Comparison of ENCODE assay signal across 8 cellular contexts in the genomic region with DNA sequence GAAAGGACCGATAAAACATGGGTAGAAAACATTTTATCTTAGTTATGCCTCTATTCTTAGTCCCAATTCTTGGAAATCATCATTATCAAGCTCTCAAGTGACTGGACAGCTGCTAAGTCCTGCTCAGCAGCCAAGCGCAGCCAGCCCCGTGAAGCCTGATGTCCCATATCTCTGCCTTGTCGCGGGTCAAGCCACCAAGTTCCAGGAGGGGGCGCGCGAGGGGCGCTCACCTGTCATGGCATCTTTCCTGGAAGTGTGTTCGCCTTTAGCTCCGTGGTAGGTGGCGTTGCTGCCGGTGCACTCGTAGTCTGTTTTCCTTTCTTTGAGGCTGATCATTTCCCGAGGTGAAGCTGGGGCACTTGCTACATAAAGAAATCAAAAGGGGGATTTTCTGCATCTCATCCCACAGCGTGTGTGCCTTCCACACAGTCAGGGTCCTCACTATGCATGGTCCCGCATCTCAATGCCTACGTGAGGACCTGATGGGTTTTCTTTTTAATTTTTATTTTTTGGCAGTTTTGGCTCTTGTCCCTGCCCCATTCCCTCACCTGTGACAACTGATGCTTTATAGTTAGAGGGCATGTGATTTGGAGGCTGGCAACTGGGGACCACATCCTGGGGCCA.
DNase-seq lines count a peak whose midpoint lies in the region; ATAC-seq and TF ChIP-seq lines count a peak whose summit lies in the region.

No MANE protein-coding gene starts in this region.

- H3K4me3 ChIP-seq in colonic mucosa: no peak overlapping the region

- DNase-seq in NCI-H1092 (lab: John Stamatoyannopoulos, UW): peak; percentile 0
- no peak for DNase-seq in NCI-H1092 treated with DMSO at 0.1 percent for 48 hours (lab: John Stamatoyannopoulos, UW)
- DNase-seq in NCI-H1105 (lab: John Stamatoyannopoulos, UW): peak; percentile 36
- peak; percentile 36 for DNase-seq in activated CD4-positive, alpha-beta T cell treated with anti-CD3 and anti-CD28 coated beads for 1 hour
- peak; percentile 71 for DNase-seq in colonic mucosa
- peak; percentile 55 to 88 for DNase-seq in mesothelial cell of epicardium (ENCODE audit: low spot score in 2 of 2, unreplicated experiment in 2 of 2)

- H3K27me3 ChIP-seq in colonic mucosa: no peaks in the 10 kb centered on the region

- intact Hi-C loops in colonic mucosa (cut with DNase I): no loop called here

- no peaks in the 10 kb centered on the region for H3K36me3 Mint-ChIP-seq in mesothelial cell of epicardium
- no peaks in the 10 kb centered on the region for H3K36me3 Mint-ChIP-seq in stimulated activated memory B cell treated with anti-CD40 and anti-IgM and Interleukin-4, amounts not matched to agents 10 μg/mL and 1 μg/mL and 100 μg/mL, for 72 hours

- H3K9me3 ChIP-seq in colonic mucosa: no peaks in the 10 kb centered on the region

- peak; percentile 83 for ATAC-seq in HG02610 (IDR thresholded peaks at IDR 0.05; ENCODE audit: unreplicated experiment)
- ATAC-seq in stimulated activated memory B cell treated with anti-CD40 and anti-IgM and Interleukin-4, amounts not matched to agents 10 μg/mL and 1 μg/mL and 100 μg/mL, for 72 hours: peak; percentile 53

- peak overlapping the region; percentile 66 for H3K27ac Mint-ChIP-seq in mesothelial cell of epicardium
- no peak overlapping the region for H3K27ac Mint-ChIP-seq in stimulated activated memory B cell treated with anti-CD40 and anti-IgM and Interleukin-4, amounts not matched to agents 10 μg/mL and 1 μg/mL and 100 μg/mL, for 72 hours

- no peak overlapping the region for H3K9ac ChIP-seq in colonic mucosa (ENCODE audit: low read depth in 2 of 2, low read length in 2 of 2)

- H3K9me3 Mint-ChIP-seq in mesothelial cell of epicardium: no peaks in the 10 kb centered on the region
- H3K9me3 Mint-ChIP-seq in stimulated activated memory B cell treated with anti-CD40 and anti-IgM and Interleukin-4, amounts not matched to agents 10 μg/mL and 1 μg/mL and 100 μg/mL, for 72 hours: no peaks in the 10 kb centered on the region

- TF ChIP-seq CTCF in colonic mucosa (IDR thresholded peaks at IDR 0.05): peak; percentile 67
- TF ChIP-seq CTCF in mesothelial cell of epicardium (IDR thresholded peaks at IDR 0.05; ENCODE audit: unreplicated experiment): peak; percentile 72

- H3K36me3 ChIP-seq in colonic mucosa: no peaks in the 10 kb centered on the region

- no peaks in the 10 kb centered on the region for H3K4me1 ChIP-seq in colonic mucosa

- peaks cover 15% of the 10 kb centered on the region for H3K27me3 Mint-ChIP-seq in mesothelial cell of epicardium (ENCODE audit: low read depth)
- H3K27me3 Mint-ChIP-seq in stimulated activated memory B cell treated with anti-CD40 and anti-IgM and Interleukin-4, amounts not matched to agents 10 μg/mL and 1 μg/mL and 100 μg/mL, for 72 hours: peaks cover 46% of the 10 kb centered on the region

- H3K27ac ChIP-seq in colonic mucosa: no peak overlapping the region

- H3K4me3 Mint-ChIP-seq in mesothelial cell of epicardium: peak overlapping the region; percentile 20
- no peak overlapping the region for H3K4me3 Mint-ChIP-seq in stimulated activated memory B cell treated with anti-CD40 and anti-IgM and Interleukin-4, amounts not matched to agents 10 μg/mL and 1 μg/mL and 100 μg/mL, for 72 hours

- peaks cover 28% of the 10 kb centered on the region for H3K4me1 Mint-ChIP-seq in mesothelial cell of epicardium
- peaks cover 17% of the 10 kb centered on the region for H3K4me1 Mint-ChIP-seq in stimulated activated memory B cell treated with anti-CD40 and anti-IgM and Interleukin-4, amounts not matched to agents 10 μg/mL and 1 μg/mL and 100 μg/mL, for 72 hours
